In the genomic region with DNA sequence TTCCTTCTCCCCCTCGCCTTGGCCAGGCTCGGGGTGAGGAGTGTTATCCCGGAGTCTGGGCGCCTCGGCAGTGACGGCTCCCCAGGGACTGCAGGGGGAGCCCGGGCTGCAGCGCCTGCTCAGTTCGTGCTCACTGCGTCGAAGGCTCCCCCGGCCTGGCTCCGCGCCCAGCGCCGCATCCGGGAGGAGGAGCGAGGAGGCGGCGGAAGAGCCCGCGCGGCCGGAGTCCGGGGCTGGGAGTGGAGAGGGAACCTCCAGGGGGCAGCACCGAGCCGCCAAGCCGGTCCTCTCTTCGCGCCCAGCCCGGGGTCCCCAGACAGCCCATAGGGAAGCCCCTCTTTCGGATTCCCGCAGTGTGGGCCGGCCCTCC, we compare ENCODE assay signal across 1 cellular context.
A peak's percentile ranks its signal among the peaks of the same experiment; 100 is the strongest.
TF ChIP-seq lines count a peak whose summit lies in the region.

No MANE protein-coding gene starts in this region.

TF ChIP-seq in K562, 482 proteins besides CTCF, POLR2A, EP300 and RAD21 (continued from another document):
- TF ChIP-seq, protein P1, sequence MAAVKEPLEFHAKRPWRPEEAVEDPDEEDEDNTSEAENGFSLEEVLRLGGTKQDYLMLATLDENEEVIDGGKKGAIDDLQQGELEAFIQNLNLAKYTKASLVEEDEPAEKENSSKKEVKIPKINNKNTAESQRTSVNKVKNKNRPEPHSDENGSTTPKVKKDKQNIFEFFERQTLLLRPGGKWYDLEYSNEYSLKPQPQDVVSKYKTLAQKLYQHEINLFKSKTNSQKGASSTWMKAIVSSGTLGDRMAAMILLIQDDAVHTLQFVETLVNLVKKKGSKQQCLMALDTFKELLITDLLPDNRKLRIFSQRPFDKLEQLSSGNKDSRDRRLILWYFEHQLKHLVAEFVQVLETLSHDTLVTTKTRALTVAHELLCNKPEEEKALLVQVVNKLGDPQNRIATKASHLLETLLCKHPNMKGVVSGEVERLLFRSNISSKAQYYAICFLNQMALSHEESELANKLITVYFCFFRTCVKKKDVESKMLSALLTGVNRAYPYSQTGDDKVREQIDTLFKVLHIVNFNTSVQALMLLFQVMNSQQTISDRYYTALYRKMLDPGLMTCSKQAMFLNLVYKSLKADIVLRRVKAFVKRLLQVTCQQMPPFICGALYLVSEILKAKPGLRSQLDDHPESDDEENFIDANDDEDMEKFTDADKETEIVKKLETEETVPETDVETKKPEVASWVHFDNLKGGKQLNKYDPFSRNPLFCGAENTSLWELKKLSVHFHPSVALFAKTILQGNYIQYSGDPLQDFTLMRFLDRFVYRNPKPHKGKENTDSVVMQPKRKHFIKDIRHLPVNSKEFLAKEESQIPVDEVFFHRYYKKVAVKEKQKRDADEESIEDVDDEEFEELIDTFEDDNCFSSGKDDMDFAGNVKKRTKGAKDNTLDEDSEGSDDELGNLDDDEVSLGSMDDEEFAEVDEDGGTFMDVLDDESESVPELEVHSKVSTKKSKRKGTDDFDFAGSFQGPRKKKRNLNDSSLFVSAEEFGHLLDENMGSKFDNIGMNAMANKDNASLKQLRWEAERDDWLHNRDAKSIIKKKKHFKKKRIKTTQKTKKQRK (IDR thresholded peaks at IDR 0.05; ENCODE audit: borderline replicate concordance, low read depth, low read length), result no peak
- peak; percentile 87 for TF ChIP-seq DEAF1 (CRISPR knock-in tag; IDR thresholded peaks at IDR 0.05)
- peak; percentile 73 to 94 for TF ChIP-seq E2F6 (IDR thresholded peaks at IDR 0.05; ENCODE audit: borderline replicate concordance in 1 of 2, extremely low read depth in 1 of 2, insufficient read depth in 1 of 2, insufficient read length in 1 of 2, low read depth in 1 of 2, low read length in 1 of 2, poor library complexity in 1 of 2, severe bottlenecking in 1 of 2)
- TF ChIP-seq THRB (CRISPR knock-in tag; conservative IDR thresholded peaks at IDR 0.05), result no peak
